ENCODE assay signal across 8 cellular contexts in the genomic region with DNA sequence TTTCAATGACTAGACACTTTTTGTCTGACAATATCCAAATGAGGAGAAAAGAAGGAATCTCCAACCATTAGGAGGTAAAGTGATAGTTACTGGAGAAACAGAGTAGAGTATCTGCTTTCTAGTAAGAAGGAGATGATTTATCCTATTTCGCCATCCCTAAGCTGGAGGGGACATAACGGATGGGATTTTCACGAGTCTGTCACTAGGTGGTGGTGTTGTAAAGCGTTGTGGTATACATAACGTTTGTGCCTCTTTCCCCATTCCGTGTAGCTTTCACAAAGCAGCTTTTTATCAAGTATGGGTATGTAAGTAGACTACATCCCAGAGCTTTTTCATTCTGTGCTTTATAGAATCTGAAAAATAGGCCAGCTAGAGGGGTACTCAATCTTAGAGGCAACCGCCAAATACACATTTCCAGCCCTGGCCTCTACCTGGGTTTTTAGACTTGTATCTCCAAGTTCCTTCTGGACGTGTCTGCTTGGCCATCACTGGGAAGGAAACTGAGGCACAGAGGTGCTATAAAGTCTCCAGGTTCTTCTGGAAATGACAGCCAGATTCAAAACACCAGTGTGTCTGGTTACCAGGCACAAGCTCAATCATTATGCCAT. TPM values are rescaled to one million over a fixed set of nuclear protein-coding genes. Genes with fewer than 3 reads are reported as not detected.
DNase-seq lines count a peak whose midpoint lies in the region; ATAC-seq and TF ChIP-seq lines count a peak whose summit lies in the region.

No MANE protein-coding gene starts in this region.

- H3K36me3 ChIP-seq in HEK293 (ENCODE audit: control insufficient read depth in 2 of 2, insufficient read depth in 1 of 2, low read length in 2 of 2), result no peaks in the 10 kb centered on the region

- CTCF ChIA-PET in HEK293 (lab: Yijun Ruan, JAX), result interaction anchor here (0.5 to 7.0 kb wide), 74 partner anchors 8 to 1096 kb away, joined by 3 to 127 read pairs (median 4); no protein-coding TSS in a partner anchor

- peak; percentile 86 for DNase-seq in DMS53 (lab: John Stamatoyannopoulos, UW)
- DNase-seq in NCI-H2029 (lab: John Stamatoyannopoulos, UW), result peak; percentile 65
- DNase-seq in T-helper 17 cell, result peak in 1 of 3 donors; percentile 27
- DNase-seq in cerebellum (ENCODE audit: low spot score), result peak; percentile 57
- DNase-seq in kidney tubule cell (ENCODE audit: low spot score), result peak; percentile 76
- DNase-seq in stimulated activated CD8-positive, alpha-beta memory T cell treated with anti-CD3 and anti-CD28 coated beads, Interleukin-15, amount 100 ng/mL, for 1 hour (ENCODE audit: low read depth), result peak; percentile 14

- ATAC-seq in T-helper 17 cell (peak; percentile 94), GM21528 (IDR thresholded peaks at IDR 0.05; ENCODE audit: low FRiP score, unreplicated experiment) (no peak)

- POLR2A ChIA-PET in HEK293 (lab: Yijun Ruan, JAX), result interaction anchor here (0.5 to 1.2 kb wide), 6 partner anchors 114 to 1199 kb away, joined by 3 to 5 read pairs (median 4); no protein-coding TSS in a partner anchor

- no peaks in the 10 kb centered on the region for H3K36me3 Mint-ChIP-seq in T-helper 17 cell (ENCODE audit: low read depth)

- H3K9me3 ChIP-seq in HEK293 (ENCODE audit: control insufficient read depth, insufficient read depth, low read depth, low read length) (no peaks in the 10 kb centered on the region), T-helper 17 cell (ENCODE audit: control insufficient read depth, low read length, poor library complexity, severe bottlenecking) (no peaks in the 10 kb centered on the region)

- TF ChIP-seq CTCF in HEK293 (tag by site-specific recombination; IDR thresholded peaks at IDR 0.05), result peak; percentile 58

- no peak overlapping the region for H3K27ac ChIP-seq in HEK293 (ENCODE audit: extremely low read depth, low read depth, low read length)

- no peak overlapping the region for H3K4me3 ChIP-seq in HEK293 (ENCODE audit: low read depth, low read length)

- no peaks in the 10 kb centered on the region for H3K4me1 ChIP-seq in HEK293 (ENCODE audit: control insufficient read depth, insufficient read depth, low read length)

- H3K27ac Mint-ChIP-seq in T-helper 17 cell, result no peak overlapping the region

- no peak overlapping the region for H3K4me3 Mint-ChIP-seq in T-helper 17 cell

- peaks cover 3% of the 10 kb centered on the region for H3K4me1 Mint-ChIP-seq in T-helper 17 cell

- H3K27me3 Mint-ChIP-seq in T-helper 17 cell, result peaks cover 42% of the 10 kb centered on the region

TF ChIP-seq in HEK293, 187 proteins besides CTCF, POLR2A, EP300 and RAD21 (continues in another document):
- TF ChIP-seq ZNF654 (tag by site-specific recombination; IDR thresholded peaks at IDR 0.05; ENCODE audit: low read depth) (peak; percentile 93), ZNF777 (tag by site-specific recombination; IDR thresholded peaks at IDR 0.05; ENCODE audit: borderline replicate concordance) (no peak), ZNF701 (tag by site-specific recombination; IDR thresholded peaks at IDR 0.05) (no peak), ZNF2 (tag by site-specific recombination; IDR thresholded peaks at IDR 0.05) (peak; percentile 94), ZNF302 (tag by site-specific recombination; IDR thresholded peaks at IDR 0.05; ENCODE audit: low read depth) (no peak), ZNF239 (tag by site-specific recombination; IDR thresholded peaks at IDR 0.05) (no peak), ZNF555 (tag by site-specific recombination; conservative IDR thresholded peaks at IDR 0.05) (no peak), RBAK (tag by site-specific recombination; IDR thresholded peaks at IDR 0.05) (no peak), ZNF660 (tag by site-specific recombination; IDR thresholded peaks at IDR 0.05) (no peak), ATF2 (tag by site-specific recombination; IDR thresholded peaks at IDR 0.05; ENCODE audit: low read depth) (no peak), ZNF37A (tag by site-specific recombination; IDR thresholded peaks at IDR 0.05) (no peak), ZNF707 (tag by site-specific recombination; IDR thresholded peaks at IDR 0.05) (no peak), ZNF350 (tag by site-specific recombination; IDR thresholded peaks at IDR 0.05) (no peak), BCL6B (tag by site-specific recombination; IDR thresholded peaks at IDR 0.05) (peak; percentile 31; the same call in 1 of the 2 replicates), ZSCAN23 (tag by site-specific recombination; IDR thresholded peaks at IDR 0.05) (no peak), ZNF624 (tag by site-specific recombination; IDR thresholded peaks at IDR 0.05) (no peak), ZIC2 (tag by site-specific recombination; IDR thresholded peaks at IDR 0.05) (no peak), ZNF48 (tag by site-specific recombination; IDR thresholded peaks at IDR 0.05) (no peak), ZNF571 (tag by site-specific recombination; IDR thresholded peaks at IDR 0.05) (no peak), ZNF211 (tag by site-specific recombination; IDR thresholded peaks at IDR 0.05; ENCODE audit: low read depth) (no peak), ZNF404 (tag by site-specific recombination; IDR thresholded peaks at IDR 0.05) (no peak), ZNF248 (tag by site-specific recombination; IDR thresholded peaks at IDR 0.05) (no peak), HIC1 (tag by site-specific recombination; IDR thresholded peaks at IDR 0.05) (no peak)
- TF ChIP-seq, protein P1, sequence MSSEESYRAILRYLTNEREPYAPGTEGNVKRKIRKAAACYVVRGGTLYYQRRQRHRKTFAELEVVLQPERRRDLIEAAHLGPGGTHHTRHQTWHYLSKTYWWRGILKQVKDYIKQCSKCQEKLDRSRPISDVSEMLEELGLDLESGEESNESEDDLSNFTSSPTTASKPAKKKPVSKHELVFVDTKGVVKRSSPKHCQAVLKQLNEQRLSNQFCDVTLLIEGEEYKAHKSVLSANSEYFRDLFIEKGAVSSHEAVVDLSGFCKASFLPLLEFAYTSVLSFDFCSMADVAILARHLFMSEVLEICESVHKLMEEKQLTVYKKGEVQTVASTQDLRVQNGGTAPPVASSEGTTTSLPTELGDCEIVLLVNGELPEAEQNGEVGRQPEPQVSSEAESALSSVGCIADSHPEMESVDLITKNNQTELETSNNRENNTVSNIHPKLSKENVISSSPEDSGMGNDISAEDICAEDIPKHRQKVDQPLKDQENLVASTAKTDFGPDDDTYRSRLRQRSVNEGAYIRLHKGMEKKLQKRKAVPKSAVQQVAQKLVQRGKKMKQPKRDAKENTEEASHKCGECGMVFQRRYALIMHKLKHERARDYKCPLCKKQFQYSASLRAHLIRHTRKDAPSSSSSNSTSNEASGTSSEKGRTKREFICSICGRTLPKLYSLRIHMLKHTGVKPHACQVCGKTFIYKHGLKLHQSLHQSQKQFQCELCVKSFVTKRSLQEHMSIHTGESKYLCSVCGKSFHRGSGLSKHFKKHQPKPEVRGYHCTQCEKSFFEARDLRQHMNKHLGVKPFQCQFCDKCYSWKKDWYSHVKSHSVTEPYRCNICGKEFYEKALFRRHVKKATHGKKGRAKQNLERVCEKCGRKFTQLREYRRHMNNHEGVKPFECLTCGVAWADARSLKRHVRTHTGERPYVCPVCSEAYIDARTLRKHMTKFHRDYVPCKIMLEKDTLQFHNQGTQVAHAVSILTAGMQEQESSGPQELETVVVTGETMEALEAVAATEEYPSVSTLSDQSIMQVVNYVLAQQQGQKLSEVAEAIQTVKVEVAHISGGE (tag by site-specific recombination; conservative IDR thresholded peaks at IDR 0.05; ENCODE audit: low read depth), result no peak

RNA-seq across cellular contexts. Expression of gene FAM3B, which starts 33.3 kb away (rescaled TPM):
- not detected for total RNA-seq in T-helper 17 cell
- total RNA-seq in cerebellum, result not detected
